ENCODE assay signal across 13 cellular contexts in the genomic region with DNA sequence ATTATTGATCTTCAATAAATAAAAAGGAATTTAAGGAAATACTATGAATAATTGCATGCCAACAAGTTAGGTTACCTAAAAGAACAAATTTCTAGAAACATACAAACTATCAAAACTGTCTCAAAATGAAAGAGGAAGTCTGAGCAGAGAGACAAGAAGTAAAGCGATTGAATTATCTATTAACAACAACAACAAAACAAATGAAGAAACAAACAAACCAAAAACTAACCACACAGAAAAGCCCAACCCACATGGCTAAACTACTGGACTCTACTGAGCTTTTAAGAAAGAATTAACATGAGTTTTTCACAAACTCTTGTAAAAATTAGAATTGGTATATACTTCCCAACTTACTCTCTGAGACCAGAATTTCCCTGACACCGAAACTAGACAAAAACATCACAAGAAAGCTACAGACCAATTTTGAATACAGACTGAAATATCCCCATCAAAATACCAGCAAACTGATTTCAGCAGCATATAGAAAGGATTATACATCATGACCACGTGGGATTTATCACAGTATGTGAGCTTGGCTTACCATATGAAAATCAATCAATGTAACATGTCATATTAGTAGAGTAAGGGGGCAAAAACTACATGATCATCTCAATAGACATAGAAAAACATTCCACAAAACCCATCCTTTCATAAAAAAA. TPM values are rescaled to one million over a fixed set of nuclear protein-coding genes. Genes with fewer than 3 reads are reported as not detected.
A peak's percentile ranks its signal among the peaks of the same experiment; 100 is the strongest.
DNase-seq lines count a peak whose midpoint lies in the region; ATAC-seq and TF ChIP-seq lines count a peak whose summit lies in the region.
"Had no signal": no experiment of that assay in that cellular context is flagged by ENCODE, and none has a peak within 500 bp of the region (broad histone marks: within the 10 kb centered on the region; RNA-seq: fewer than 3 reads in every experiment).

No MANE protein-coding gene starts in this region.

- H3K27ac ChIP-seq in osteoblast (ENCODE audit: low read depth, low read length) = no peak overlapping the region
- no peak overlapping the region for H3K27ac ChIP-seq in suprapubic skin
- H3K27ac ChIP-seq: skin epidermis had no signal

- WGBS in suprapubic skin = 72% methylated on average over 3 of the region's 3 CpGs

- peak; percentile 86 for ATAC-seq in GM18909 (IDR thresholded peaks at IDR 0.05; ENCODE audit: poor library complexity, unreplicated experiment)
- peak; percentile 90 for ATAC-seq in GM21723 (IDR thresholded peaks at IDR 0.05; ENCODE audit: unreplicated experiment)
- peak; percentile 90 for ATAC-seq in HG03175 (IDR thresholded peaks at IDR 0.05; ENCODE audit: unreplicated experiment)

- no peaks in the 10 kb centered on the region for H4K20me1 ChIP-seq in osteoblast (ENCODE audit: insufficient read depth, low read length)

- no peak for TF ChIP-seq POLR2A in suprapubic skin (IDR thresholded peaks at IDR 0.05)

- no peak overlapping the region for H3K4me2 ChIP-seq in osteoblast (ENCODE audit: insufficient read depth, low read length)

- no peak for TF ChIP-seq EP300 in suprapubic skin (IDR thresholded peaks at IDR 0.05)

- H2AFZ ChIP-seq in osteoblast (ENCODE audit: low read length) = peak overlapping the region; percentile 25

- H3K4me3 ChIP-seq in osteoblast (ENCODE audit: insufficient read depth, low read length) (no peak overlapping the region), suprapubic skin (no peak overlapping the region)
- H3K4me3 ChIP-seq: skin epidermis had no signal

- H3K9me3 ChIP-seq in osteoblast (ENCODE audit: low read depth, low read length) (no peaks in the 10 kb centered on the region), suprapubic skin (no peaks in the 10 kb centered on the region)

- DNase-seq in osteoblast (ENCODE audit: insufficient read length, low spot score, missing footprints) (no peak), NCI-H1417 treated with DMSO at 0.1 percent for 48 hours (lab: John Stamatoyannopoulos, UW) (no peak), suprapubic skin (ENCODE audit: low spot score in 2 of 2) (no peak)
- DNase-seq in activated effector memory CD4-positive, alpha-beta T cell treated with anti-CD3 and anti-CD28 coated beads, Interleukin-2, amount 50 U/mL, for 16 hours = no peak
- no peak for DNase-seq in activated CD8-positive, alpha-beta memory T cell treated with anti-CD3 and anti-CD28 coated beads, Interleukin-2, amount 50 U/mL, for 4 hours
- DNase-seq: activated CD4-positive, alpha-beta T cell treated with anti-CD3 and anti-CD28 coated beads, Interleukin-2, amount 50 U/mL, for 4 hours; activated naive CD8-positive, alpha-beta T cell treated with anti-CD3 and anti-CD28 coated beads for 36 hours; DMS 273 treated with DMSO at 0.1 percent for 48 hours; NCI-H1694 had no signal

- H3K79me2 ChIP-seq in osteoblast (ENCODE audit: insufficient read depth, low read length) = no peaks in the 10 kb centered on the region

- H3K36me3 ChIP-seq in osteoblast (ENCODE audit: insufficient read depth, low read length) = no peaks in the 10 kb centered on the region
- no peaks in the 10 kb centered on the region for H3K36me3 ChIP-seq in suprapubic skin

- TF ChIP-seq CTCF in osteoblast (IDR thresholded peaks at IDR 0.05; ENCODE audit: extremely low read depth, low read depth, low read length) = no peak
- no peak for TF ChIP-seq CTCF in suprapubic skin (IDR thresholded peaks at IDR 0.05)

- H3K27me3 ChIP-seq in osteoblast (ENCODE audit: insufficient read depth, low read length) (no peaks in the 10 kb centered on the region), suprapubic skin (no peaks in the 10 kb centered on the region)

- H3K4me1 ChIP-seq in osteoblast (ENCODE audit: insufficient read depth, low read length) = no peaks in the 10 kb centered on the region
- H3K4me1 ChIP-seq in suprapubic skin = no peaks in the 10 kb centered on the region

RNA-seq across cellular contexts. Expression of a gene that starts 16.6 kb away (rescaled TPM):
- 775 and 796 TPM in 2 replicates for total RNA-seq in osteoblast
- 10 to 100 TPM; 46.2 to 96.5 (median 62.6) TPM for total RNA-seq in suprapubic skin
